Comparison of ENCODE assay signal across 10 cellular contexts in the genomic region with DNA sequence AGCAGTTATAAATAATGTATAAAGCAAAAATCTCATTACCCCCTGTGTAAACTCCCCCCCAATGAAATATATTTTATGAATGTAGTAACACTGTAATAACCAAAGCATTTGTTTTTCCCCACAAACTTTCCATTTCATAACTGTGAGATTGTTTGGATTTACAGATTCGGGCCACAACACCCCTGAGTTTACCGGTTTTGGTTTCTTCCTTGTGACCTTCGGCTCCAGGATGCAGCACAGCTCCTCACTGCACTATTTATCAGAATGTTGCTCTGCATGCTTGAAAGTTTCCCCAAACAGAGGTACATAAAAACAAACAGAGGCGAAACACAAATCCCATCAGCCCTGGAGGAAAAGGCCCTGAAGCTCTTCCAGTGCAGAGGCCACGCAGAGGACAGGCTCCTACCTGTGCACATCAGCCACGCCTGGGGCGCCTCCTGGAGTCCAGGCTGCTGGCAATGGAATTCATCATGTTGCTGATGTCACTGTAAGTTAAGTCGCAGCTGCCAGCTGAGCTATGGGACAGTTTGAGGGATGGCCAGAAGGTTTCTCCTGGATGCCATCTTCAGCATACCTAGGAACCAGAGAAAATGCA.
DNase-seq lines count a peak whose midpoint lies in the region; ATAC-seq, FAIRE-seq and TF ChIP-seq lines count a peak whose summit lies in the region.
"Had no signal": no experiment of that assay in that cellular context is flagged by ENCODE, and none has a peak within 500 bp of the region (broad histone marks: within the 10 kb centered on the region; RNA-seq: fewer than 3 reads in every experiment).

No MANE protein-coding gene starts in this region.

- no peak overlapping the region for H3K4me2 ChIP-seq in smooth muscle cell

- H3K9me3 ChIP-seq in CD8-positive, alpha-beta T cell (ENCODE audit: low read length): no peaks in the 10 kb centered on the region
- H3K9me3 ChIP-seq in smooth muscle cell (replicated peaks; ENCODE audit: low read depth): no peaks in the 10 kb centered on the region
- H3K9me3 ChIP-seq: esophagus squamous epithelium had no signal

- no peaks in the 10 kb centered on the region for H3F3A ChIP-seq in smooth muscle cell (ENCODE audit: low read depth)

- in situ Hi-C loops in SK-MEL-5 (cut with HindIII; ENCODE audit: low pct_unique_long_range_greater_than_20kb, low sequenced_read_pairs): no loop called here

- no peaks in the 10 kb centered on the region for H3K27me3 ChIP-seq in CD8-positive, alpha-beta T cell (ENCODE audit: insufficient read depth, low read length)
- no peaks in the 10 kb centered on the region for H3K27me3 ChIP-seq in smooth muscle cell (ENCODE audit: low read depth)
- H3K27me3 ChIP-seq: esophagus squamous epithelium had no signal

- H3K36me3 ChIP-seq in CD8-positive, alpha-beta T cell (ENCODE audit: insufficient read depth, low read length): no peaks in the 10 kb centered on the region
- no peaks in the 10 kb centered on the region for H3K36me3 ChIP-seq in smooth muscle cell (ENCODE audit: low read depth)
- H3K36me3 ChIP-seq: esophagus squamous epithelium had no signal

- intact Hi-C loops in CD8-positive, alpha-beta T cell (cut with DNase I, micrococcal nuclease): loop anchor here in 1 of 2 experiments (1.0 kb wide), 1 partner anchor 124 kb away; no protein-coding TSS in a partner anchor

- no peaks in the 10 kb centered on the region for H4K20me1 ChIP-seq in smooth muscle cell (ENCODE audit: low read depth)

- H3K4me1 ChIP-seq in CD8-positive, alpha-beta T cell (ENCODE audit: insufficient read depth, low read length): no peaks in the 10 kb centered on the region
- H3K4me1 ChIP-seq in smooth muscle cell (ENCODE audit: low read depth): no peaks in the 10 kb centered on the region

- no peak overlapping the region for H3K27ac ChIP-seq in CD8-positive, alpha-beta T cell (ENCODE audit: low read depth, low read length)
- no peak overlapping the region for H3K27ac ChIP-seq in smooth muscle cell (ENCODE audit: low read depth)

- CTCF ChIA-PET in CD8-positive, alpha-beta T cell (lab: Charles Lee): interaction anchor here (0.6 kb wide), 1 partner anchor 124 kb away, joined by 4 read pairs; no protein-coding TSS in a partner anchor

- TF ChIP-seq POLR2A in erythroblast (IDR thresholded peaks at IDR 0.05; ENCODE audit: low read length): no peak

- no peaks in the 10 kb centered on the region for H3K36me3 Mint-ChIP-seq in CD8-positive, alpha-beta T cell

- WGBS in smooth muscle cell (ENCODE audit: low lambda C conversion rate): 73% methylated on average over 8 of the region's 8 CpGs

- H3K9me3 Mint-ChIP-seq in CD8-positive, alpha-beta T cell: no peaks in the 10 kb centered on the region

- H3K4me3 ChIP-seq in CD8-positive, alpha-beta T cell (ENCODE audit: low read depth, low read length): no peak overlapping the region
- H3K4me3 ChIP-seq in smooth muscle cell: no peak overlapping the region
- H3K4me3 ChIP-seq: esophagus squamous epithelium had no signal

- no peak overlapping the region for H3K4me3 Mint-ChIP-seq in CD8-positive, alpha-beta T cell

- no peak for ATAC-seq in CD8-positive, alpha-beta T cell

- FAIRE-seq in GM19239 (lab: Jason Lieb, UNC): peak; percentile 62

- H3K4me1 Mint-ChIP-seq in CD8-positive, alpha-beta T cell (ENCODE audit: low read depth): peaks cover 7% of the 10 kb centered on the region

- H2AFZ ChIP-seq in smooth muscle cell (ENCODE audit: low read depth): no peak overlapping the region

- no peak overlapping the region for H3K27ac Mint-ChIP-seq in CD8-positive, alpha-beta T cell

- POLR2A ChIA-PET in CD8-positive, alpha-beta T cell (lab: Charles Lee): no interaction called here

- H3K79me2 ChIP-seq in smooth muscle cell (ENCODE audit: low read depth): no peaks in the 10 kb centered on the region

- peak in 4 of 7 experiments; percentile 9 to 33 (median 19) for DNase-seq in CD8-positive, alpha-beta T cell
- DNase-seq in GM19239 (ENCODE audit: insufficient read length, low spot score) (no peak), SK-MEL-5 (ENCODE audit: low read depth, low spot score) (peak; percentile 28), erythroblast (lab: John Stamatoyannopoulos, UW) (peak; percentile 16 to 28), smooth muscle cell (lab: John Stamatoyannopoulos, UW; ENCODE audit: unreplicated experiment) (no peak), medulla oblongata (ENCODE audit: extremely low spot score) (no peak), germinal center (ENCODE audit: low spot score) (no peak), NCI-H345 treated with DMSO at 0.1 percent for 48 hours (lab: John Stamatoyannopoulos, UW; ENCODE audit: unreplicated experiment) (no peak)
- DNase-seq: esophagus squamous epithelium, NCI-H1436 had no signal

- H3K9ac ChIP-seq in smooth muscle cell (ENCODE audit: low read depth): no peak overlapping the region

- TF ChIP-seq CTCF in CD8-positive, alpha-beta T cell (IDR thresholded peaks at IDR 0.05): no peak
- TF ChIP-seq CTCF in smooth muscle cell (IDR thresholded peaks at IDR 0.05; ENCODE audit: borderline replicate concordance, insufficient read depth, poor library complexity, severe bottlenecking): no peak

- no peaks in the 10 kb centered on the region for H3K27me3 Mint-ChIP-seq in CD8-positive, alpha-beta T cell (ENCODE audit: low read depth)

Comparison
In these comparisons a context has a peak if more than half of its experiments do, and no peak if none do; other contexts are left out.
1. DNase-seq: peak in CD8-positive, alpha-beta T cell (4 of 7), SK-MEL-5 (single experiment) and erythroblast (2 of 2); none in GM19239 (single experiment), smooth muscle cell (single experiment), medulla oblongata (single experiment), germinal center (single experiment) and NCI-H345 treated with DMSO at 0.1 percent for 48 hours (single experiment).